13 cellular contexts compared by ENCODE assay signal in the genomic region with DNA sequence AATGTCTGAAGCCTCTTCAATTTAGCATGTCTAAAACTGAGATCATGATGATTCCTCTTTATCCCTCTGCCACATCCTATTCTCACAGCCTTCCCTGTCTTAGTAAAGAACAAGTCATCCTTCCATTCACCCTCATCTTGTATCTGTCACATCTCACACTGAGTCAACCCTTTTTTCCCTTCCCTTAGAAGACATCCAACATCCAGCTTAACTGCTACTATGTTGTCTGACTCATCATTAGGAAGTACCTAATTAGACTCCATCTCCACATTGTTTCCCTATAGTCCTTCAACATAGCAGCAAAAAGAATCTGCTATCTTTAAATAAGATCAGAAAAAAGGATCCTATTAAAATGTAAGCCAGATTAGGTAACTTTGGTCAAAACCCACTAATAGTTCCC.
DNase-seq lines count a peak whose midpoint lies in the region; ATAC-seq lines count a peak whose summit lies in the region.
"Had no signal": no experiment of that assay in that cellular context is flagged by ENCODE, and none has a peak within 500 bp of the region (broad histone marks: within the 10 kb centered on the region; RNA-seq: fewer than 3 reads in every experiment).

No MANE protein-coding gene starts in this region.

- ATAC-seq in esophagus mucosa, result peak; percentile 88
- ATAC-seq in right cardiac atrium, result no peak

- H3K4ac ChIP-seq in trophoblast cell (ENCODE audit: low read depth, low read length), result no peak overlapping the region

- H3K36me3 ChIP-seq in trophoblast cell (ENCODE audit: control insufficient read depth in 1 of 2, insufficient read depth in 2 of 2, low read length in 2 of 2), result peaks cover 2 to 4% of the 10 kb centered on the region in 2 experiments

- H2BK120ac ChIP-seq in trophoblast cell (ENCODE audit: insufficient read depth, low read length, poor library complexity), result no peak overlapping the region

- no peak overlapping the region for H3K9ac ChIP-seq in trophoblast cell (ENCODE audit: low read length)

- H3K79me2 ChIP-seq in trophoblast cell (ENCODE audit: control insufficient read depth, insufficient read depth, low read length, poor library complexity), result no peaks in the 10 kb centered on the region

- H3K4me3 ChIP-seq in trophoblast cell (ENCODE audit: low read depth, low read length) (no peak overlapping the region), right cardiac atrium (ENCODE audit: low read length) (no peak overlapping the region)

- peak overlapping the region; percentile 77 for H3K27ac ChIP-seq in trophoblast cell (ENCODE audit: low read depth, low read length)
- no peak overlapping the region for H3K27ac ChIP-seq in right cardiac atrium (ENCODE audit: low read length)

- H3K18ac ChIP-seq in trophoblast cell (ENCODE audit: low read length), result no peak overlapping the region

- H2BK12ac ChIP-seq in trophoblast cell (ENCODE audit: low read length), result no peak overlapping the region

- H2AK5ac ChIP-seq in trophoblast cell (ENCODE audit: low read length), result no peak overlapping the region

- DNase-seq in DMS53 (lab: John Stamatoyannopoulos, UW) (peak; percentile 60), NCI-H82 treated with DMSO at 0.1 percent for 48 hours (lab: John Stamatoyannopoulos, UW; ENCODE audit: unreplicated experiment) (peak; percentile 12), trophoblast cell (no peak), right cardiac atrium (no peak), NCI-H1092 treated with DMSO at 0.1 percent for 48 hours (lab: John Stamatoyannopoulos, UW) (no peak), mucosa of gallbladder (ENCODE audit: low spot score) (no peak), germinal center (ENCODE audit: low spot score) (no peak)
- DNase-seq: caudate nucleus, NCI-H2029 treated with DMSO at 0.1 percent for 48 hours, NCI-H774, retina, SIG-M5 had no signal

- H2BK5ac ChIP-seq in trophoblast cell (ENCODE audit: low read depth, low read length, poor library complexity), result no peak overlapping the region

- no peak overlapping the region for H2AFZ ChIP-seq in trophoblast cell (ENCODE audit: insufficient read depth, low read length, poor library complexity)

- H3K27me3 ChIP-seq in trophoblast cell (ENCODE audit: insufficient read depth, low read length), result no peaks in the 10 kb centered on the region
- no peaks in the 10 kb centered on the region for H3K27me3 ChIP-seq in right cardiac atrium (ENCODE audit: control insufficient read depth, insufficient read depth)

- H3K79me1 ChIP-seq in trophoblast cell (ENCODE audit: low read length), result peaks cover 7% of the 10 kb centered on the region

- H3K9me3 ChIP-seq in trophoblast cell (ENCODE audit: insufficient read depth, low read depth, low read length) (no peaks in the 10 kb centered on the region), right cardiac atrium (ENCODE audit: control insufficient read depth, low read length) (no peaks in the 10 kb centered on the region)

- intact Hi-C loops in right cardiac atrium (cut with DNase I), result no loop called here

- H4K12ac ChIP-seq in trophoblast cell (ENCODE audit: low read depth, low read length), result no peak overlapping the region

- no peak overlapping the region for H4K91ac ChIP-seq in trophoblast cell (ENCODE audit: low read depth, low read length)

- H3K14ac ChIP-seq in trophoblast cell (ENCODE audit: low read length), result no peak overlapping the region

- H3K4me2 ChIP-seq in trophoblast cell (ENCODE audit: low read length), result no peak overlapping the region

- peaks cover 5 to 6% of the 10 kb centered on the region in 2 experiments for H3K4me1 ChIP-seq in trophoblast cell (ENCODE audit: control insufficient read depth in 1 of 2, insufficient read depth in 2 of 2, low read length in 2 of 2)
- no peaks in the 10 kb centered on the region for H3K4me1 ChIP-seq in right cardiac atrium (ENCODE audit: control insufficient read depth, insufficient read depth, low read length)

- no peak overlapping the region for H3K23ac ChIP-seq in trophoblast cell (ENCODE audit: low read length)

- no peak overlapping the region for H4K8ac ChIP-seq in trophoblast cell (ENCODE audit: low read depth, low read length)

Comparison
In these comparisons a context has a peak if more than half of its experiments do, and no peak if none do; other contexts are left out.
1. DNase-seq: peak in DMS53 (single experiment) and NCI-H82 treated with DMSO at 0.1 percent for 48 hours (single experiment); none in trophoblast cell (0 of 2), right cardiac atrium (0 of 3), NCI-H1092 treated with DMSO at 0.1 percent for 48 hours (single experiment), mucosa of gallbladder (single experiment) and germinal center (single experiment).